ENCODE assay signal across 8 cellular contexts in genomic region chr16:4693296-4693955, GRCh38. TPM values are rescaled to one million over a fixed set of nuclear protein-coding genes. Genes with fewer than 3 reads are reported as not detected.
DNase-seq lines count a peak whose midpoint lies in the region; ATAC-seq and TF ChIP-seq lines count a peak whose summit lies in the region.

Gene NUDT16L1, plus strand, starts transcription at chr16:4693562. Its CDS starts 165 bp downstream, at chr16:4693727.

- POLR2A ChIA-PET in HEK293T (lab: Yijun Ruan, JAX), result interaction anchor here (1.4 to 2.9 kb wide), 3 partner anchors 11 to 76 kb away, joined by 4 to 12 read pairs (median 5); partner anchors contain the start of genes ANKS3 and DNAAF8

- peak within 1 kb of the TSS; percentile 89 for H3K4me3 Mint-ChIP-seq in neural progenitor cell

- peak within 1 kb of the TSS; percentile 92 for H3K4me2 ChIP-seq in neural progenitor cell

- H4K20me1 ChIP-seq in neural progenitor cell (ENCODE audit: low read depth), result peaks cover 17% of the 10 kb centered on the region

- no peaks in the 10 kb centered on the region for H3K9me3 Mint-ChIP-seq in neural progenitor cell

- TF ChIP-seq CTCF in foreskin keratinocyte (conservative IDR thresholded peaks at IDR 0.05) (peak; percentile 44), neural progenitor cell (IDR thresholded peaks at IDR 0.05) (peak; percentile 41)

- H3K36me3 Mint-ChIP-seq in neural progenitor cell, result no peaks in the 10 kb centered on the region

- H3K36me3 ChIP-seq in SJSA1 (peaks cover 50% of the 10 kb centered on the region), neural progenitor cell (no peaks in the 10 kb centered on the region), stomach smooth muscle (ENCODE audit: control insufficient read depth in 2 of 2, insufficient read depth in 2 of 2, low read length in 2 of 2) (peaks cover 11 to 16% of the 10 kb centered on the region in 2 donors)

- H2AFZ ChIP-seq in neural progenitor cell (replicated peaks), result peak within 1 kb of the TSS; percentile 26

- H3K79me2 ChIP-seq in neural progenitor cell (ENCODE audit: low read depth), result peaks cover 13% of the 10 kb centered on the region

- H3K27me3 ChIP-seq in SJSA1 (replicated peaks), result no peaks in the 10 kb centered on the region
- no peaks in the 10 kb centered on the region for H3K27me3 ChIP-seq in foreskin keratinocyte
- H3K27me3 ChIP-seq in neural progenitor cell, result no peaks in the 10 kb centered on the region
- H3K27me3 ChIP-seq in stomach smooth muscle (ENCODE audit: control insufficient read depth in 1 of 2, insufficient read depth in 2 of 2, low read length in 2 of 2), result no peaks in the 10 kb centered on the region

- CTCF ChIA-PET in HEK293T (lab: Yijun Ruan, JAX), result no interaction called here

- peaks cover 19% of the 10 kb centered on the region for H3F3A ChIP-seq in neural progenitor cell (ENCODE audit: low read depth)

- peaks cover 7% of the 10 kb centered on the region for H3K27me3 Mint-ChIP-seq in neural progenitor cell (ENCODE audit: insufficient read depth, low read depth)

- peak; percentile 91 for ATAC-seq in foreskin keratinocyte

- H3K9ac ChIP-seq in neural progenitor cell (peak within 1 kb of the TSS; percentile 82), stomach smooth muscle (ENCODE audit: low read length in 2 of 2) (peak within 1 kb of the TSS; percentile 64 to 74)

- H3K4me1 ChIP-seq in SJSA1 (replicated peaks), result peaks cover 14% of the 10 kb centered on the region
- H3K4me1 ChIP-seq in foreskin keratinocyte, result no peaks in the 10 kb centered on the region
- H3K4me1 ChIP-seq in neural progenitor cell, result no peaks in the 10 kb centered on the region
- peaks cover 26% of the 10 kb centered on the region for H3K4me1 ChIP-seq in stomach smooth muscle (ENCODE audit: control insufficient read depth, insufficient read depth, low read length)

- peak; percentile 66 for DNase-seq in GM04503 (ENCODE audit: low read depth)
- DNase-seq in HEK293T (ENCODE audit: extremely low spot score), result peak; percentile 98
- peak; percentile 94 for DNase-seq in MV-4-11 (lab: John Stamatoyannopoulos, UW)
- DNase-seq in SJSA1 (ENCODE audit: low read depth in 1 of 2, low spot score in 2 of 2), result peak; percentile 92 to 95
- DNase-seq in activated naive CD4-positive, alpha-beta T cell (lab: John Stamatoyannopoulos, UW), result peak; percentile 91 to 98 (median 94)
- peak; percentile 73 to 81 for DNase-seq in foreskin keratinocyte
- peak; percentile 99 for DNase-seq in neural progenitor cell (ENCODE audit: low spot score)

- H3K27ac ChIP-seq in SJSA1 (peak within 1 kb of the TSS; percentile 10; the same call in 1 of the 2 replicates), foreskin keratinocyte (no peak within 1 kb of the TSS), neural progenitor cell (no peak within 1 kb of the TSS), stomach smooth muscle (ENCODE audit: low read length) (peak within 1 kb of the TSS; percentile 62)

- no peak within 1 kb of the TSS for H3K27ac Mint-ChIP-seq in neural progenitor cell

- H3K9me3 ChIP-seq in SJSA1 (replicated peaks) (no peaks in the 10 kb centered on the region), neural progenitor cell (ENCODE audit: low read depth) (no peaks in the 10 kb centered on the region), stomach smooth muscle (ENCODE audit: control insufficient read depth in 2 of 2, low read length in 2 of 2) (no peaks in the 10 kb centered on the region)

- H3K4me1 Mint-ChIP-seq in neural progenitor cell, result no peaks in the 10 kb centered on the region

- H3K4me3 ChIP-seq in SJSA1 (peak within 1 kb of the TSS; percentile 91), neural progenitor cell (peak within 1 kb of the TSS; percentile 94), stomach smooth muscle (ENCODE audit: low read length in 2 of 2) (peak within 1 kb of the TSS; percentile 78 to 92)

TF ChIP-seq in HEK293T, 16 proteins besides CTCF, POLR2A, EP300 and RAD21:
- TF ChIP-seq ELF4 (IDR thresholded peaks at IDR 0.05) (no peak), FOXM1 (IDR thresholded peaks at IDR 0.05; ENCODE audit: borderline replicate concordance) (no peak), SP1 (IDR thresholded peaks at IDR 0.05) (no peak), LEF1 (IDR thresholded peaks at IDR 0.05; ENCODE audit: borderline replicate concordance) (no peak), PKNOX1 (IDR thresholded peaks at IDR 0.05) (peak; percentile 52; the same call in 1 of the 2 replicates), BHLHE40 (IDR thresholded peaks at IDR 0.05; ENCODE audit: borderline replicate concordance) (no peak)

RNA-seq across cellular contexts. Expression of gene NUDT16L1, which starts in this region (rescaled TPM):
- total RNA-seq in SJSA1 (2014; rRNA removed; shearing (Covaris generic)), result 63.5 and 83.0 TPM in 2 replicates
- total RNA-seq in foreskin keratinocyte (24.7 and 25.1 TPM in 2 replicates), neural progenitor cell (ENCODE audit: low replicate concordance) (10.9 and 39.3 TPM in 2 replicates)
- 35.6 and 38.8 TPM in 2 replicates for polyA plus RNA-seq in foreskin keratinocyte

Comparison
In these comparisons a context has a peak if more than half of its experiments do, and no peak if none do; other contexts are left out.
1. H3K27ac ChIP-seq: peak in SJSA1 (single experiment) and stomach smooth muscle (single experiment); none in foreskin keratinocyte (single experiment) and neural progenitor cell (single experiment).
2. Peak in every context shown above with its lines, with median percentiles within 50 percentile points of each other: DNase-seq and H3K4me3 ChIP-seq.